In genomic region chr20:63640086-63640485, GRCh38 we compare ENCODE assay signal across 2 cellular contexts.
TF ChIP-seq lines count a peak whose summit lies in the region.

No MANE protein-coding gene starts in this region.

TF ChIP-seq in K562, 482 proteins besides CTCF, POLR2A, EP300 and RAD21 (continues in another document):
- TF ChIP-seq NCOA1 (IDR thresholded peaks at IDR 0.05; ENCODE audit: low read depth) (no peak), RFX7 (CRISPR knock-in tag; IDR thresholded peaks at IDR 0.05) (no peak), MGA (IDR thresholded peaks at IDR 0.05) (no peak), TAF9B (IDR thresholded peaks at IDR 0.05; ENCODE audit: partially characterized antibody) (no peak), CBFA2T2 (conservative IDR thresholded peaks at IDR 0.05) (no peak), NFXL1 (CRISPR knock-in tag; IDR thresholded peaks at IDR 0.05) (no peak), CCAR2 (IDR thresholded peaks at IDR 0.05; ENCODE audit: low read depth, low read length) (no peak), ETV6 (IDR thresholded peaks at IDR 0.05; ENCODE audit: borderline replicate concordance in 1 of 2, low read depth in 2 of 2, low read length in 1 of 2) (no peak), ETV6 (CRISPR knock-in tag; IDR thresholded peaks at IDR 0.05; ENCODE audit: borderline replicate concordance) (no peak), E2F8 (IDR thresholded peaks at IDR 0.05; ENCODE audit: low read depth, partially characterized antibody) (no peak)

TF ChIP-seq in SK-N-SH, 30 proteins besides CTCF, POLR2A, EP300 and RAD21:
- TF ChIP-seq GATA2 (CRISPR knock-in tag; IDR thresholded peaks at IDR 0.05) (no peak), POLR2AphosphoS5 (IDR thresholded peaks at IDR 0.05; ENCODE audit: low read depth, low read length) (no peak), ZBTB33 (IDR thresholded peaks at IDR 0.05; ENCODE audit: borderline replicate concordance, low read depth) (no peak), ELF1 (IDR thresholded peaks at IDR 0.05) (no peak), CHD2 (IDR thresholded peaks at IDR 0.05; ENCODE audit: low read length, partially characterized antibody) (no peak), NFIC (IDR thresholded peaks at IDR 0.05; ENCODE audit: borderline replicate concordance) (no peak), YY1 (IDR thresholded peaks at IDR 0.05; ENCODE audit: low read depth) (no peak), JUND (IDR thresholded peaks at IDR 0.05) (no peak), GABPA (IDR thresholded peaks at IDR 0.05; ENCODE audit: low read depth) (no peak), MEF2A (IDR thresholded peaks at IDR 0.05; ENCODE audit: borderline replicate concordance, low read depth) (no peak), NRF1 (IDR thresholded peaks at IDR 0.05; ENCODE audit: low read depth, low read length) (no peak), FOXJ3 (CRISPR knock-in tag; IDR thresholded peaks at IDR 0.05) (no peak), TAF1 (IDR thresholded peaks at IDR 0.05; ENCODE audit: borderline replicate concordance, low read depth, low read length) (no peak), MXI1 (IDR thresholded peaks at IDR 0.05; ENCODE audit: low read depth, low read length) (no peak), FOSL2 (IDR thresholded peaks at IDR 0.05; ENCODE audit: borderline replicate concordance, low read depth) (no peak), SIN3A (IDR thresholded peaks at IDR 0.05; ENCODE audit: borderline replicate concordance, low read depth, low read length) (no peak)
